ENCODE assay signal across 2 cellular contexts in the genomic region with DNA sequence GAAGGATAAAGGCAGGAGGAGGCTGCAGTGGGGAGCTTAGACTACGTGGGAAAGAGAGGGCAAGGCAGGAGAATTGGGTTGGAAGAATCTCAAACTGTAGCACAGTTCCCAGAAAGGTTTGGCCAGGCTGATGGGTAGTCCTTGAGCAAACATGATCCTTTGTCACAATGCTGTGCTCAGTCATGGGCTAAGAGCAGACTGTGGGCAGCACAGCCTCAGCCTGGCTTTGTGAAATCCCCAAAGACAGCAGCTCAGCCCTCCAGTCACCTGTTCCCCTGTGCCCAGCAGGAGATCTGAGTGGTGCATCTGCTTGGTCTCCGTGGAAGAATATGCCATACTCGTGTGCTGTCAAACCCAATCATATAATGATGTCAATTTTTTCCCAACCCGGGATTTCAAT.
TF ChIP-seq lines count a peak whose summit lies in the region.

No MANE protein-coding gene starts in this region.

TF ChIP-seq in A549, 52 proteins besides CTCF, POLR2A, EP300 and RAD21:
- TF ChIP-seq HDAC2 (IDR thresholded peaks at IDR 0.05), result no peak
- TF ChIP-seq MYC (IDR thresholded peaks at IDR 0.05; ENCODE audit: borderline replicate concordance, low read length), result no peak
- no peak for TF ChIP-seq NPAS2 (CRISPR knock-in tag; IDR thresholded peaks at IDR 0.05; ENCODE audit: borderline replicate concordance)
- no peak for TF ChIP-seq ZNF302 (CRISPR knock-in tag; IDR thresholded peaks at IDR 0.05)
- no peak for TF ChIP-seq MAFK (IDR thresholded peaks at IDR 0.05; ENCODE audit: partially characterized antibody)
- TF ChIP-seq KDM1A (IDR thresholded peaks at IDR 0.05; ENCODE audit: low read depth), result no peak
- TF ChIP-seq, protein P1, sequence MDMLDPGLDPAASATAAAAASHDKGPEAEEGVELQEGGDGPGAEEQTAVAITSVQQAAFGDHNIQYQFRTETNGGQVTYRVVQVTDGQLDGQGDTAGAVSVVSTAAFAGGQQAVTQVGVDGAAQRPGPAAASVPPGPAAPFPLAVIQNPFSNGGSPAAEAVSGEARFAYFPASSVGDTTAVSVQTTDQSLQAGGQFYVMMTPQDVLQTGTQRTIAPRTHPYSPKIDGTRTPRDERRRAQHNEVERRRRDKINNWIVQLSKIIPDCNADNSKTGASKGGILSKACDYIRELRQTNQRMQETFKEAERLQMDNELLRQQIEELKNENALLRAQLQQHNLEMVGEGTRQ (IDR thresholded peaks at IDR 0.05), result no peak
TF ChIP-seq in A549: peak in this region for 0.

TF ChIP-seq in GM12878, 131 proteins besides CTCF, POLR2A, EP300 and RAD21:
- TF ChIP-seq MYC (IDR thresholded peaks at IDR 0.05; ENCODE audit: insufficient read depth, insufficient read length, insufficient replicate concordance, low read length, severe bottlenecking), result no peak
- no peak for TF ChIP-seq TARDBP (IDR thresholded peaks at IDR 0.05; ENCODE audit: borderline replicate concordance)
- TF ChIP-seq, protein P2, sequence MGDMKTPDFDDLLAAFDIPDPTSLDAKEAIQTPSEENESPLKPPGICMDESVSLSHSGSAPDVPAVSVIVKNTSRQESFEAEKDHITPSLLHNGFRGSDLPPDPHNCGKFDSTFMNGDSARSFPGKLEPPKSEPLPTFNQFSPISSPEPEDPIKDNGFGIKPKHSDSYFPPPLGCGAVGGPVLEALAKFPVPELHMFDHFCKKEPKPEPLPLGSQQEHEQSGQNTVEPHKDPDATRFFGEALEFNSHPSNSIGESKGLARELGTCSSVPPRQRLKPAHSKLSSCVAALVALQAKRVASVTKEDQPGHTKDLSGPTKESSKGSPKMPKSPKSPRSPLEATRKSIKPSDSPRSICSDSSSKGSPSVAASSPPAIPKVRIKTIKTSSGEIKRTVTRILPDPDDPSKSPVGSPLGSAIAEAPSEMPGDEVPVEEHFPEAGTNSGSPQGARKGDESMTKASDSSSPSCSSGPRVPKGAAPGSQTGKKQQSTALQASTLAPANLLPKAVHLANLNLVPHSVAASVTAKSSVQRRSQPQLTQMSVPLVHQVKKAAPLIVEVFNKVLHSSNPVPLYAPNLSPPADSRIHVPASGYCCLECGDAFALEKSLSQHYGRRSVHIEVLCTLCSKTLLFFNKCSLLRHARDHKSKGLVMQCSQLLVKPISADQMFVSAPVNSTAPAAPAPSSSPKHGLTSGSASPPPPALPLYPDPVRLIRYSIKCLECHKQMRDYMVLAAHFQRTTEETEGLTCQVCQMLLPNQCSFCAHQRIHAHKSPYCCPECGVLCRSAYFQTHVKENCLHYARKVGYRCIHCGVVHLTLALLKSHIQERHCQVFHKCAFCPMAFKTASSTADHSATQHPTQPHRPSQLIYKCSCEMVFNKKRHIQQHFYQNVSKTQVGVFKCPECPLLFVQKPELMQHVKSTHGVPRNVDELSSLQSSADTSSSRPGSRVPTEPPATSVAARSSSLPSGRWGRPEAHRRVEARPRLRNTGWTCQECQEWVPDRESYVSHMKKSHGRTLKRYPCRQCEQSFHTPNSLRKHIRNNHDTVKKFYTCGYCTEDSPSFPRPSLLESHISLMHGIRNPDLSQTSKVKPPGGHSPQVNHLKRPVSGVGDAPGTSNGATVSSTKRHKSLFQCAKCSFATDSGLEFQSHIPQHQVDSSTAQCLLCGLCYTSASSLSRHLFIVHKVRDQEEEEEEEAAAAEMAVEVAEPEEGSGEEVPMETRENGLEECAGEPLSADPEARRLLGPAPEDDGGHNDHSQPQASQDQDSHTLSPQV (IDR thresholded peaks at IDR 0.05), result no peak
- TF ChIP-seq, protein P3, sequence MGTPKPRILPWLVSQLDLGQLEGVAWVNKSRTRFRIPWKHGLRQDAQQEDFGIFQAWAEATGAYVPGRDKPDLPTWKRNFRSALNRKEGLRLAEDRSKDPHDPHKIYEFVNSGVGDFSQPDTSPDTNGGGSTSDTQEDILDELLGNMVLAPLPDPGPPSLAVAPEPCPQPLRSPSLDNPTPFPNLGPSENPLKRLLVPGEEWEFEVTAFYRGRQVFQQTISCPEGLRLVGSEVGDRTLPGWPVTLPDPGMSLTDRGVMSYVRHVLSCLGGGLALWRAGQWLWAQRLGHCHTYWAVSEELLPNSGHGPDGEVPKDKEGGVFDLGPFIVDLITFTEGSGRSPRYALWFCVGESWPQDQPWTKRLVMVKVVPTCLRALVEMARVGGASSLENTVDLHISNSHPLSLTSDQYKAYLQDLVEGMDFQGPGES (IDR thresholded peaks at IDR 0.05), result no peak
- no peak for TF ChIP-seq RFX5 (IDR thresholded peaks at IDR 0.05; ENCODE audit: low read depth, low read length)
- no peak for TF ChIP-seq ZNF207 (IDR thresholded peaks at IDR 0.05; ENCODE audit: borderline replicate concordance)
- TF ChIP-seq LARP7 (IDR thresholded peaks at IDR 0.05), result no peak
- no peak for TF ChIP-seq HDAC6 (IDR thresholded peaks at IDR 0.05; ENCODE audit: unreplicated experiment)
- no peak for TF ChIP-seq MYB (IDR thresholded peaks at IDR 0.05; ENCODE audit: borderline replicate concordance, low read depth, low read length)
- no peak for TF ChIP-seq BCL11A (IDR thresholded peaks at IDR 0.05; ENCODE audit: low read depth, low read length)
- TF ChIP-seq NR2C2 (IDR thresholded peaks at IDR 0.05; ENCODE audit: borderline replicate concordance, control insufficient read depth, insufficient read length, low read depth), result no peak
- TF ChIP-seq ETV6 (conservative IDR thresholded peaks at IDR 0.05 in 1 of 2, IDR thresholded peaks at IDR 0.05 in 1 of 2; ENCODE audit: borderline replicate concordance in 1 of 2, low read depth in 1 of 2), result no peak
- no peak for TF ChIP-seq BMI1 (IDR thresholded peaks at IDR 0.05; ENCODE audit: borderline replicate concordance)
- TF ChIP-seq HDAC2 (IDR thresholded peaks at IDR 0.05), result no peak
- TF ChIP-seq, protein P4, sequence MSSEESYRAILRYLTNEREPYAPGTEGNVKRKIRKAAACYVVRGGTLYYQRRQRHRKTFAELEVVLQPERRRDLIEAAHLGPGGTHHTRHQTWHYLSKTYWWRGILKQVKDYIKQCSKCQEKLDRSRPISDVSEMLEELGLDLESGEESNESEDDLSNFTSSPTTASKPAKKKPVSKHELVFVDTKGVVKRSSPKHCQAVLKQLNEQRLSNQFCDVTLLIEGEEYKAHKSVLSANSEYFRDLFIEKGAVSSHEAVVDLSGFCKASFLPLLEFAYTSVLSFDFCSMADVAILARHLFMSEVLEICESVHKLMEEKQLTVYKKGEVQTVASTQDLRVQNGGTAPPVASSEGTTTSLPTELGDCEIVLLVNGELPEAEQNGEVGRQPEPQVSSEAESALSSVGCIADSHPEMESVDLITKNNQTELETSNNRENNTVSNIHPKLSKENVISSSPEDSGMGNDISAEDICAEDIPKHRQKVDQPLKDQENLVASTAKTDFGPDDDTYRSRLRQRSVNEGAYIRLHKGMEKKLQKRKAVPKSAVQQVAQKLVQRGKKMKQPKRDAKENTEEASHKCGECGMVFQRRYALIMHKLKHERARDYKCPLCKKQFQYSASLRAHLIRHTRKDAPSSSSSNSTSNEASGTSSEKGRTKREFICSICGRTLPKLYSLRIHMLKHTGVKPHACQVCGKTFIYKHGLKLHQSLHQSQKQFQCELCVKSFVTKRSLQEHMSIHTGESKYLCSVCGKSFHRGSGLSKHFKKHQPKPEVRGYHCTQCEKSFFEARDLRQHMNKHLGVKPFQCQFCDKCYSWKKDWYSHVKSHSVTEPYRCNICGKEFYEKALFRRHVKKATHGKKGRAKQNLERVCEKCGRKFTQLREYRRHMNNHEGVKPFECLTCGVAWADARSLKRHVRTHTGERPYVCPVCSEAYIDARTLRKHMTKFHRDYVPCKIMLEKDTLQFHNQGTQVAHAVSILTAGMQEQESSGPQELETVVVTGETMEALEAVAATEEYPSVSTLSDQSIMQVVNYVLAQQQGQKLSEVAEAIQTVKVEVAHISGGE (CRISPR knock-in tag; IDR thresholded peaks at IDR 0.05), result no peak
- no peak for TF ChIP-seq TAF1 (IDR thresholded peaks at IDR 0.05; ENCODE audit: borderline replicate concordance, low read depth, low read length)
- TF ChIP-seq SMAD1 (IDR thresholded peaks at IDR 0.05; ENCODE audit: low read depth, partially characterized antibody), result no peak
- TF ChIP-seq SREBF2 (IDR thresholded peaks at IDR 0.05; ENCODE audit: low read length), result no peak
